ENCODE assay signal across 8 cellular contexts in the genomic region with DNA sequence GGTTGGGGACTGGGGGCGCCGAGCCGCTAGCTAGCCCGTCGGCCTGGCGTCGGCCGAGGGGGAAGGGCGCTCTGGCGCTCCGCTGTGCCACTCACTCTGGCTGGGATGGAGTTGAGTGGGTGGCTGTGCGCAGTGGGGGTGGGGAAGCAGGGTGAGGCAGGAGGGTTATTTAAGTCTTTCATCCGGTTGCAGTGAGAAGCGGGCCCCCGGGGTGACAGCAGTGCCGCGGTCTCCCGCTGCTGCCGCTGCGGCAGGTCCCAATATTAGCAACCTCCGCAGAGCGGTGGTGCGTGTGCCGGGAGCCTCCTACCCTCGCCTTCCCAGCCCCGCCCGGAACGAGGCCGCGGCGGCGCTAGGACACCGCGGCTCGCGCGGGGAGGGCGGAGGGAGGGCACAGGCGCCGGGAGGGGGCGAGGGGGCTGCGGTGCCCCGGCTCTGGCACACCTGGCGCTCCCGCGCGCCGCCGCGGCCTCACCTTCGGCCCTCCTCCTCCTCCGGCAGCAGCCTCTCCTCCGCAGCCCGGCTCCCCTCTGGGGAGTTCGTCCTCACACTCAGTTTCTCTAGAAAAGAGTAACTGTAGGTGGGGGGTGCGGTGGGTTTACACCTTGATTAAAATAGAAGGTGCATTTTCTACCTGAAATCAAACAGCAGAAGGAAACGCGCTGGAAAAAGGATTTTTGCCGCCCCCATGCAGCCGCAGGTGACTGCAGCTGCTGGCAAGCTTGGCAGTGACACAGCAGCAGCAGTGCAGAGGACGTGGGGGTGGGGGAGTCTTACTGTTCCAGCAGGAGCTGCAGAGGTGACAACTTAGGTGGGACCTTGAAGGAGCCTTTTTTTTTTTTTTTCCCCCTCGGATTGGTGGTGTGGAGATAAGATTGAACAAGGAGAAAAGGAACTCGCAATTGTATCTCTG. TPM values are rescaled to one million over a fixed set of nuclear protein-coding genes. Genes with fewer than 3 reads are reported as not detected.
DNase-seq lines count a peak whose midpoint lies in the region; ATAC-seq and TF ChIP-seq lines count a peak whose summit lies in the region.

No MANE protein-coding gene starts in this region.

- TF ChIP-seq CTCF in heart right ventricle (IDR thresholded peaks at IDR 0.05) (no peak), psoas muscle (IDR thresholded peaks at IDR 0.05) (no peak)

- H3K4me3 ChIP-seq in heart right ventricle (peak overlapping the region; percentile 61 to 77 (median 64)), psoas muscle (peak overlapping the region; percentile 79)

- H3K27me3 ChIP-seq in heart right ventricle (peaks cover 0 to 87% (median 62%) of the 10 kb centered on the region in 7 donors), psoas muscle (ENCODE audit: insufficient read depth in 3 of 3, low read length in 2 of 3) (peaks cover 0 to 49% (median 8%) of the 10 kb centered on the region in 3 donors)

- intact Hi-C loops in heart right ventricle (cut with DNase I): loop anchor here in 2 of 10 donors (10.0 kb wide), 1 partner anchor 59 kb away; no protein-coding TSS in a partner anchor
- intact Hi-C loops in psoas muscle (cut with DNase I): no loop called here

- H3K4me1 ChIP-seq in heart right ventricle (peaks cover 0 to 52% (median 44%) of the 10 kb centered on the region in 9 donors), psoas muscle (peaks cover 12% of the 10 kb centered on the region)

- peak overlapping the region; percentile 58 to 92 (median 85) for H3K27ac ChIP-seq in heart right ventricle
- H3K27ac ChIP-seq in psoas muscle: peak overlapping the region; percentile 76

- H3K36me3 ChIP-seq in heart right ventricle (no peaks in the 10 kb centered on the region), psoas muscle (ENCODE audit: insufficient read depth in 1 of 2, low read depth in 1 of 2) (no peaks in the 10 kb centered on the region)

- 0 to 3% methylated on average over 59 to 63 of the region's 63 CpGs for WGBS in heart right ventricle, 2 donors
- 4 to 8% (median 5%) methylated on average over 31 to 63 of the region's 63 CpGs for WGBS in psoas muscle, 3 donors

- DNase-seq in D341Med (ENCODE audit: low spot score): peak; percentile 50
- DNase-seq in NCI-H1930 (lab: John Stamatoyannopoulos, UW): peak; percentile 59 to 65
- DNase-seq in activated T-helper 9 cell treated with anti-CD3 and anti-CD28 coated beads, Interleukin-2, amount 50 U/mL, for 16 hours (ENCODE audit: low read depth): peak; percentile 32
- DNase-seq in heart right ventricle: peak; percentile 43 to 47
- DNase-seq in psoas muscle: peak; percentile 43 to 57
- DNase-seq in NAMALWA (ENCODE audit: low spot score): no peak
- no peak for DNase-seq in ACHN

- H3K9me3 ChIP-seq in heart right ventricle (no peaks in the 10 kb centered on the region), psoas muscle (no peaks in the 10 kb centered on the region)

- in situ Hi-C loops in ACHN (cut with HindIII; ENCODE audit: low pct_ligation_motif_present, low pct_unique_long_range_greater_than_20kb, low sequenced_read_pairs): no loop called here

- ATAC-seq in heart right ventricle (peak; percentile 27 to 78 (median 52)), psoas muscle (peak; percentile 40 to 42 (median 40)), HG02571 (IDR thresholded peaks at IDR 0.05; ENCODE audit: unreplicated experiment) (no peak)

RNA-seq across cellular contexts. Expression of gene FGF9, which starts 4.5 kb away (rescaled TPM):
- 10 to 100 TPM in 3 of 10 donors, 1 to 10 TPM in 7; 4.5 to 14.0 (median 9.3) TPM for total RNA-seq in heart right ventricle
- 1 to 10 TPM in 1 of 2 donors, under 1 TPM in 1; 0.96 to 9.6 TPM for polyA plus RNA-seq in heart right ventricle
- 1 to 10 TPM; 1.2 to 1.7 (median 1.6) TPM for total RNA-seq in psoas muscle
- under 1 TPM; 0.69 to 1.00 (median 0.72) TPM for polyA plus RNA-seq in psoas muscle

Comparison
In these comparisons a context has a peak if more than half of its experiments do, and no peak if none do; other contexts are left out.
1. DNase-seq: peak in D341Med (single experiment), NCI-H1930 (2 of 2), activated T-helper 9 cell treated with anti-CD3 and anti-CD28 coated beads, Interleukin-2, amount 50 U/mL, for 16 hours (single experiment), heart right ventricle (2 of 2) and psoas muscle (2 of 2); none in NAMALWA (single experiment) and ACHN (single experiment).